Comparison of ENCODE assay signal across 19 cellular contexts in genomic region chr18:8849696-8850095, GRCh38.
DNase-seq lines count a peak whose midpoint lies in the region; ATAC-seq, FAIRE-seq and TF ChIP-seq lines count a peak whose summit lies in the region.
"Had no signal": no experiment of that assay in that cellular context is flagged by ENCODE, and none has a peak within 500 bp of the region (broad histone marks: within the 10 kb centered on the region; RNA-seq: fewer than 3 reads in every experiment).

No MANE protein-coding gene starts in this region.

- H3K36me3 ChIP-seq in astrocyte (ENCODE audit: insufficient read depth, low read length), result no peaks in the 10 kb centered on the region
- H3K36me3 ChIP-seq in upper lobe of right lung, result no peaks in the 10 kb centered on the region

- intact Hi-C loops in upper lobe of right lung (cut with DNase I), result no loop called here

- H3K4me3 Mint-ChIP-seq in HFFc6 (no peak overlapping the region), astrocyte (ENCODE audit: unreplicated experiment) (no peak overlapping the region), nephron progenitor cell (no peak overlapping the region)
- H3K4me3 Mint-ChIP-seq: CD14-positive monocyte had no signal

- H3K4me2 ChIP-seq in astrocyte (ENCODE audit: low read length), result no peak overlapping the region

- H3K9me3 Mint-ChIP-seq in HFFc6 (no peaks in the 10 kb centered on the region), astrocyte (ENCODE audit: unreplicated experiment) (peaks cover 5% of the 10 kb centered on the region), nephron progenitor cell (no peaks in the 10 kb centered on the region)

- H3K27ac ChIP-seq in astrocyte (ENCODE audit: low read depth, low read length) (no peak overlapping the region), upper lobe of right lung (no peak overlapping the region)
- H3K27ac ChIP-seq: 22Rv1 had no signal

- no peaks in the 10 kb centered on the region for H3K27me3 Mint-ChIP-seq in HFFc6 (ENCODE audit: insufficient read depth)
- H3K27me3 Mint-ChIP-seq in astrocyte (ENCODE audit: low read depth, unreplicated experiment), result peaks cover 6% of the 10 kb centered on the region
- H3K27me3 Mint-ChIP-seq in nephron progenitor cell (ENCODE audit: low read depth, poor library complexity), result peaks cover 8% of the 10 kb centered on the region

- H3K4me1 ChIP-seq in astrocyte (ENCODE audit: insufficient read depth, low read length), result peaks cover 9% of the 10 kb centered on the region
- H3K4me1 ChIP-seq in upper lobe of right lung, result peaks cover 4% of the 10 kb centered on the region
- H3K4me1 ChIP-seq: Caco-2 had no signal

- no peak overlapping the region for H3K4me3 ChIP-seq in astrocyte (ENCODE audit: insufficient read depth, low read depth, low read length)
- no peak overlapping the region for H3K4me3 ChIP-seq in upper lobe of right lung

- no peak overlapping the region for H3K9ac ChIP-seq in astrocyte (ENCODE audit: low read length)

- no peak overlapping the region for H3K27ac Mint-ChIP-seq in HFFc6
- H3K27ac Mint-ChIP-seq in astrocyte (ENCODE audit: unreplicated experiment), result no peak overlapping the region
- no peak overlapping the region for H3K27ac Mint-ChIP-seq in nephron progenitor cell
- H3K27ac Mint-ChIP-seq: CD14-positive monocyte had no signal

- H3K27me3 ChIP-seq in astrocyte (ENCODE audit: insufficient read depth, low read length) (no peaks in the 10 kb centered on the region), upper lobe of right lung (no peaks in the 10 kb centered on the region)

- DNase-seq in ACHN, result peak; percentile 23
- DNase-seq in HFFc6, result peak; percentile 29
- peak; percentile 30 for DNase-seq in astrocyte (ENCODE audit: low read depth)
- peak; percentile 88 for DNase-seq in glomerular visceral epithelial cell (ENCODE audit: extremely low spot score)
- no peak for DNase-seq in NOMO-1 (lab: John Stamatoyannopoulos, UW; ENCODE audit: unreplicated experiment in 2 of 2)
- DNase-seq in nephron progenitor cell, result no peak
- DNase-seq in upper lobe of right lung, result no peak
- DNase-seq in DMS 273 (lab: John Stamatoyannopoulos, UW; ENCODE audit: unreplicated experiment), result no peak
- DNase-seq: Caco-2, DMS53, GOT3, Kasumi-1, NCI-H1436, NCI-H2029 treated with DMSO at 0.1 percent for 48 hours, NCI-H524, RPMI8226 had no signal

- no peak overlapping the region for H2AFZ ChIP-seq in astrocyte (ENCODE audit: low read depth, low read length)

- ATAC-seq in upper lobe of right lung, result no peak

- in situ Hi-C loops in ACHN (cut with HindIII; ENCODE audit: low pct_ligation_motif_present, low pct_unique_long_range_greater_than_20kb, low sequenced_read_pairs), result no loop called here

- TF ChIP-seq CTCF in HFFc6 (IDR thresholded peaks at IDR 0.05) (no peak), astrocyte (IDR thresholded peaks at IDR 0.05; ENCODE audit: insufficient read depth, low read depth, low read length) (no peak), nephron progenitor cell (IDR thresholded peaks at IDR 0.05) (no peak), upper lobe of right lung (IDR thresholded peaks at IDR 0.05) (no peak)

- H3K9me3 ChIP-seq in astrocyte (ENCODE audit: insufficient read depth, low read depth, low read length) (no peaks in the 10 kb centered on the region), upper lobe of right lung (no peaks in the 10 kb centered on the region)
- H3K9me3 ChIP-seq: Caco-2 had no signal

- H3K4me1 Mint-ChIP-seq in HFFc6 (ENCODE audit: low read depth) (peaks cover 48% of the 10 kb centered on the region), astrocyte (ENCODE audit: low read depth, unreplicated experiment) (peaks cover 10% of the 10 kb centered on the region), nephron progenitor cell (peaks cover 7% of the 10 kb centered on the region)
- H3K4me1 Mint-ChIP-seq: CD14-positive monocyte had no signal

- no peak for FAIRE-seq in astrocyte (lab: Jason Lieb, UNC)
- FAIRE-seq: G401.6 had no signal

- no peaks in the 10 kb centered on the region for H3K79me2 ChIP-seq in astrocyte (ENCODE audit: insufficient read depth, low read length)

- H4K20me1 ChIP-seq in astrocyte (ENCODE audit: insufficient read depth, low read length), result no peaks in the 10 kb centered on the region

- 0 out of 2 replicates have a peak, but pooled peaks cover 7% of the 10 kb centered on the region for H3K36me3 Mint-ChIP-seq in HFFc6 (ENCODE audit: low read depth)
- peaks cover 2% of the 10 kb centered on the region for H3K36me3 Mint-ChIP-seq in astrocyte (ENCODE audit: low read depth, unreplicated experiment)
- no peaks in the 10 kb centered on the region for H3K36me3 Mint-ChIP-seq in nephron progenitor cell (ENCODE audit: low read depth)
- H3K36me3 Mint-ChIP-seq: CD14-positive monocyte had no signal

Comparison
In these comparisons a context has a peak if more than half of its experiments do, and no peak if none do; other contexts are left out.
1. DNase-seq: peak in ACHN (single experiment), HFFc6 (single experiment), astrocyte (single experiment) and glomerular visceral epithelial cell (single experiment); none in NOMO-1 (0 of 2), nephron progenitor cell (single experiment), upper lobe of right lung (single experiment) and DMS 273 (single experiment).